Comparison of ENCODE assay signal across 21 cellular contexts in the genomic region with DNA sequence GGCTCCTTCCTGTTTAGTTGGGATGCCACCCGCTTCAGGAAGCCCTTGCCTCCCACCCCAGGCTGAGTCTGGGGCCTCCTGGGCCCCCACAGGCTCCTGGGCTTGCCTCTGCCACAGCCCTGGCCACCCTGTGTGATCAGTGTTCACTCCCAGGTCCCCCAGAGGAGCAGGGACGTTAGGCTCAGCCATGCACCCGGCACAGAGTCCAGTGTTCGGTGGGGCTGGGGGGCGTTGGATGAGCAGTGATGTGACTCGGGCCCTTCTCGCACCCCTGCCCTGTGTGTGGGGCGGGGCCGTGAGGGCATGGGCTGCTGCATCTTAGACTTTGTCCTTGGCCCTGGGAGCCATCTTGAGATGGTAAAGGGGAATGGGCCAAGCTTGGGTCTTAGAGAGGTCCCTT. TPM values are rescaled to one million over a fixed set of nuclear protein-coding genes. Genes with fewer than 3 reads are reported as not detected.
"Had no signal": no experiment of that assay in that cellular context is flagged by ENCODE, and none has a peak within 500 bp of the region (broad histone marks: within the 10 kb centered on the region; RNA-seq: fewer than 3 reads in every experiment).

No MANE protein-coding gene starts in this region.

- H3K4me1 ChIP-seq: pancreas had no signal

- H3K27ac Mint-ChIP-seq: mesothelial cell of epicardium; natural killer cell; progenitor cell of endocrine pancreas; stimulated activated naive CD8-positive, alpha-beta T cell treated with anti-CD3 and anti-CD28 coated beads, Interleukin-15, amount 100 ng/mL, for 72 hours had no signal

- ATAC-seq: esophagus mucosa; heart left ventricle; left lobe of liver; natural killer cell; pancreas; sciatic nerve; stimulated activated naive B cell treated with anti-CD40 and anti-IgM and Interleukin-4, amounts not matched to agents 10 μg/mL and 1 μg/mL and 100 μg/mL, for 72 hours; stimulated activated naive CD8-positive, alpha-beta T cell treated with anti-CD3 and anti-CD28 coated beads, Interleukin-15, amount 100 ng/mL, for 72 hours had no signal

- H3K27ac ChIP-seq: heart left ventricle, pancreas, testis, tibial nerve had no signal

- H3K9me3 Mint-ChIP-seq: mesothelial cell of epicardium; natural killer cell; neural crest cell; stimulated activated naive CD8-positive, alpha-beta T cell treated with anti-CD3 and anti-CD28 coated beads, Interleukin-15, amount 100 ng/mL, for 72 hours had no signal

- H3K36me3 Mint-ChIP-seq: mesothelial cell of epicardium, natural killer cell had no signal

- DNase-seq: effector memory CD4-positive, alpha-beta T cell; heart left ventricle; hypothalamus; natural killer cell; nucleus accumbens; stimulated activated CD4-positive, alpha-beta T cell treated with anti-CD3 and anti-CD28 coated beads, Interleukin-2, amount 100 ng/mL, for 24 hours; stimulated activated CD4-positive, alpha-beta T cell treated with anti-CD3 and anti-CD28 coated beads, Interleukin-4, amount 100 ng/mL, for 4 hours; stimulated activated naive B cell treated with anti-CD40 and anti-IgM and Interleukin-4, amounts not matched to agents 10 μg/mL and 1 μg/mL and 100 μg/mL, for 72 hours; stimulated activated naive CD8-positive, alpha-beta T cell treated with anti-CD3 and anti-CD28 coated beads, Interleukin-15, amount 100 ng/mL, for 72 hours; testis had no signal

- FAIRE-seq: endometrium, frontal cortex, islet of Langerhans, pancreas had no signal

- H3K4me3 Mint-ChIP-seq: mesothelial cell of epicardium; natural killer cell; neural crest cell; stimulated activated naive B cell treated with anti-CD40 and anti-IgM and Interleukin-4, amounts not matched to agents 10 μg/mL and 1 μg/mL and 100 μg/mL, for 72 hours; stimulated activated naive CD8-positive, alpha-beta T cell treated with anti-CD3 and anti-CD28 coated beads, Interleukin-15, amount 100 ng/mL, for 72 hours had no signal

- H3K4me1 Mint-ChIP-seq: natural killer cell had no signal

- H3K4me3 ChIP-seq: heart left ventricle, pancreas, testis, tibial nerve had no signal

- H3K27me3 ChIP-seq: heart left ventricle, pancreas, testis, tibial nerve had no signal

- H3K9me3 ChIP-seq: heart left ventricle, pancreas, testis, tibial nerve had no signal

- H3K27me3 Mint-ChIP-seq: stimulated activated naive B cell treated with anti-CD40 and anti-IgM and Interleukin-4, amounts not matched to agents 10 μg/mL and 1 μg/mL and 100 μg/mL, for 72 hours; stimulated activated naive CD8-positive, alpha-beta T cell treated with anti-CD3 and anti-CD28 coated beads, Interleukin-15, amount 100 ng/mL, for 72 hours had no signal

RNA-seq across cellular contexts. Expression of gene HTRA3, which starts 29.9 kb away (rescaled TPM):
- total RNA-seq: natural killer cell had no signal
